ENCODE assay signal across 10 cellular contexts in the genomic region with DNA sequence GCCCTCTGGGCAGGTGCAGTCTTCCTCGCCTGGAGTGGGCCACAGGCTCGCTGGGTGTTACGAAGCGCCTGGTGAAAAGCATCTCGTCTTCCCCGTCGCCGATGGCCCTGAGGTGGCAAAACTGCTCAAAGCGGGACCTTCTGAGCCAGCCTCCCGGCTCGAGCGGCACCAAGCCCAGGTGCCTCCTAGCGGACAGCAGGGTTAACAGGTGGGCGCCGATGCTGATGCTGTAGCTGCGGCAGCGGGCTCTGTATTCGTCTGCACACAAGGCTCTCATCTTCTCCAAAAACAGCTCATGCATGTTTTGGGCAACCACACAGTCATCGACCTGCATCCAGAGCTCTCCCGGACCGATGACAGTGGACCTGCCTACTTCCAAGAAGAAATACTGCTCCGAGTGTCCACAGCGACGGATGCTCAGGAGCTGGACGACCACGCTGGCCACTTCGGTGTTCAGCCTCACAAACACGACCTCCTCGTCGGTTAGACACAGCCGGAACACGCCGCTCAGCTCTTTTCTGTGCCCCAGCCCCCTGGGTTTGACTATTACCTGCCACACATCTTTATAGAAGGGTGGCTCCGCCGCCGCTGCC. TPM values are rescaled to one million over a fixed set of nuclear protein-coding genes. Genes with fewer than 3 reads are reported as not detected.
DNase-seq lines count a peak whose midpoint lies in the region; ATAC-seq and TF ChIP-seq lines count a peak whose summit lies in the region.
"Had no signal": no experiment of that assay in that cellular context is flagged by ENCODE, and none has a peak within 500 bp of the region (broad histone marks: within the 10 kb centered on the region; RNA-seq: fewer than 3 reads in every experiment).

No MANE protein-coding gene starts in this region.

- no peaks in the 10 kb centered on the region for H3F3A ChIP-seq in SK-N-SH (replicated peaks; ENCODE audit: insufficient read depth)

- TF ChIP-seq CTCF in SK-N-SH (IDR thresholded peaks at IDR 0.05) (peak; percentile 7; the same call in 1 of the 2 replicates), suprapubic skin (IDR thresholded peaks at IDR 0.05) (no peak)

- DNase-seq in SK-N-SH (peak; percentile 32), NCI-H526 treated with DMSO at 0.1 percent for 48 hours (lab: John Stamatoyannopoulos, UW) (peak; percentile 13), suprapubic skin (ENCODE audit: low spot score in 2 of 2) (no peak), midbrain (lab: John Stamatoyannopoulos, UW) (no peak), kidney glomerular epithelial cell (lab: John Stamatoyannopoulos, UW) (no peak)
- DNase-seq: activated CD4-positive, alpha-beta T cell treated with anti-CD3 and anti-CD28 coated beads, Interleukin-2, amount 50 U/mL, for 48 hours; BE2C had no signal

- 0 out of 2 replicates have a peak overlapping the region, but pooled peaks have one; percentile 33 for H3K4me2 ChIP-seq in SK-N-SH

- no peak for TF ChIP-seq RAD21 in SK-N-SH (IDR thresholded peaks at IDR 0.05; ENCODE audit: low read length)

- peaks cover 69% of the 10 kb centered on the region for H3K27me3 ChIP-seq in SK-N-SH (ENCODE audit: insufficient read depth)
- H3K27me3 ChIP-seq in suprapubic skin: peaks cover 84% of the 10 kb centered on the region

- H4K20me1 ChIP-seq in SK-N-SH (ENCODE audit: insufficient read depth): peaks cover 4% of the 10 kb centered on the region; the same call in 1 of the 2 replicates

- ATAC-seq in SK-N-SH treated with all-trans-retinoic acid at 6 μM for 48 hours: no peak
- ATAC-seq in HG03521 (IDR thresholded peaks at IDR 0.05; ENCODE audit: unreplicated experiment): no peak

- H3K27ac ChIP-seq in SK-N-SH (ENCODE audit: low read depth in 2 of 2, low read length in 1 of 2): no peak overlapping the region
- no peak overlapping the region for H3K27ac ChIP-seq in suprapubic skin

- H3K36me3 ChIP-seq in SK-N-SH (replicated peaks in 1 of 2; ENCODE audit: control insufficient read depth in 1 of 2, insufficient read depth in 2 of 2, low read length in 1 of 2) (no peaks in the 10 kb centered on the region), suprapubic skin (no peaks in the 10 kb centered on the region)
- H3K36me3 ChIP-seq: BE2C had no signal

- H3K4me3 ChIP-seq in SK-N-SH (ENCODE audit: low read depth in 2 of 2, low read length in 1 of 2) (no peak overlapping the region), iPS-18c (ENCODE audit: insufficient read depth, low read depth, low read length) (peak overlapping the region; percentile 58; the same call in 1 of the 2 replicates), suprapubic skin (peak overlapping the region; percentile 49)

- H3K9ac ChIP-seq in SK-N-SH: no peak overlapping the region

- no peaks in the 10 kb centered on the region; a peak in 1 of 4 replicates for H3K4me1 ChIP-seq in SK-N-SH (ENCODE audit: control insufficient read depth in 1 of 2, insufficient read depth in 2 of 2, low read depth in 1 of 2, low read length in 1 of 2)
- H3K4me1 ChIP-seq in suprapubic skin: peaks cover 16% of the 10 kb centered on the region
- H3K4me1 ChIP-seq: BE2C had no signal

- TF ChIP-seq EP300 in SK-N-SH (IDR thresholded peaks at IDR 0.05; ENCODE audit: borderline replicate concordance in 1 of 2, low read depth in 1 of 2, low read length in 1 of 2) (no peak), suprapubic skin (IDR thresholded peaks at IDR 0.05) (no peak)

- H3K9me3 ChIP-seq in SK-N-SH (no peaks in the 10 kb centered on the region), iPS-18c (ENCODE audit: control insufficient read depth, insufficient read depth, low read length) (peaks cover 8% of the 10 kb centered on the region), suprapubic skin (no peaks in the 10 kb centered on the region)
- H3K9me3 ChIP-seq: BE2C had no signal

- no peaks in the 10 kb centered on the region for H3K9me2 ChIP-seq in SK-N-SH

- WGBS in SK-N-SH (ENCODE audit: low lambda C conversion rate): 10% methylated on average over 2 of the region's 36 CpGs
- 34% methylated on average over 19 of the region's 36 CpGs for whole genome bisulfite sequencing in suprapubic skin

- TF ChIP-seq POLR2A in suprapubic skin (IDR thresholded peaks at IDR 0.05): no peak

- CTCF ChIA-PET in SK-N-SH (lab: Yijun Ruan, JAX): interaction anchor here (1.1 to 1.9 kb wide), 2 partner anchors 9 to 36 kb away, joined by 3 to 5 read pairs; no protein-coding TSS in a partner anchor

- POLR2A ChIA-PET in SK-N-SH (lab: Yijun Ruan, JAX): no interaction called here

- no peaks in the 10 kb centered on the region for H3K79me2 ChIP-seq in SK-N-SH (ENCODE audit: insufficient read depth)

- H2AFZ ChIP-seq in SK-N-SH (ENCODE audit: low read depth): no peak overlapping the region

TF ChIP-seq in SK-N-SH, 30 proteins besides CTCF, POLR2A, EP300 and RAD21:
- TF ChIP-seq SMC3 (IDR thresholded peaks at IDR 0.05; ENCODE audit: low read depth, low read length) (no peak), SIN3A (IDR thresholded peaks at IDR 0.05; ENCODE audit: borderline replicate concordance, low read depth, low read length) (no peak)

TF ChIP-seq in SK-N-SH treated with all-trans-retinoic acid at 6 μM for 48 hours, 23 proteins besides CTCF, POLR2A, EP300 and RAD21 (continues in another document):
- TF ChIP-seq, protein P1, sequence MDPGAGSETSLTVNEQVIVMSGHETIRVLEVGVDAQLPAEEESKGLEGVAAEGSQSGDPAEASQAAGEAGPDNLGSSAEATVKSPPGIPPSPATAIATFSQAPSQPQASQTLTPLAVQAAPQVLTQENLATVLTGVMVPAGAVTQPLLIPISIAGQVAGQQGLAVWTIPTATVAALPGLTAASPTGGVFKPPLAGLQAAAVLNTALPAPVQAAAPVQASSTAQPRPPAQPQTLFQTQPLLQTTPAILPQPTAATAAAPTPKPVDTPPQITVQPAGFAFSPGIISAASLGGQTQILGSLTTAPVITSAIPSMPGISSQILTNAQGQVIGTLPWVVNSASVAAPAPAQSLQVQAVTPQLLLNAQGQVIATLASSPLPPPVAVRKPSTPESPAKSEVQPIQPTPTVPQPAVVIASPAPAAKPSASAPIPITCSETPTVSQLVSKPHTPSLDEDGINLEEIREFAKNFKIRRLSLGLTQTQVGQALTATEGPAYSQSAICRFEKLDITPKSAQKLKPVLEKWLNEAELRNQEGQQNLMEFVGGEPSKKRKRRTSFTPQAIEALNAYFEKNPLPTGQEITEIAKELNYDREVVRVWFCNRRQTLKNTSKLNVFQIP (CRISPR knock-in tag; IDR thresholded peaks at IDR 0.05; ENCODE audit: borderline replicate concordance, low read depth): no peak
- TF ChIP-seq, protein P2, sequence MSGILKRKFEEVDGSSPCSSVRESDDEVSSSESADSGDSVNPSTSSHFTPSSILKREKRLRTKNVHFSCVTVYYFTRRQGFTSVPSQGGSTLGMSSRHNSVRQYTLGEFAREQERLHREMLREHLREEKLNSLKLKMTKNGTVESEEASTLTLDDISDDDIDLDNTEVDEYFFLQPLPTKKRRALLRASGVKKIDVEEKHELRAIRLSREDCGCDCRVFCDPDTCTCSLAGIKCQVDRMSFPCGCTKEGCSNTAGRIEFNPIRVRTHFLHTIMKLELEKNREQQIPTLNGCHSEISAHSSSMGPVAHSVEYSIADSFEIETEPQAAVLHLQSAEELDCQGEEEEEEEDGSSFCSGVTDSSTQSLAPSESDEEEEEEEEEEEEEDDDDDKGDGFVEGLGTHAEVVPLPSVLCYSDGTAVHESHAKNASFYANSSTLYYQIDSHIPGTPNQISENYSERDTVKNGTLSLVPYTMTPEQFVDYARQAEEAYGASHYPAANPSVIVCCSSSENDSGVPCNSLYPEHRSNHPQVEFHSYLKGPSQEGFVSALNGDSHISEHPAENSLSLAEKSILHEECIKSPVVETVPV (CRISPR knock-in tag; IDR thresholded peaks at IDR 0.05): no peak
- TF ChIP-seq ZNF8 (CRISPR knock-in tag; IDR thresholded peaks at IDR 0.05): no peak
- no peak for TF ChIP-seq ESRRG (CRISPR knock-in tag; IDR thresholded peaks at IDR 0.05)
- TF ChIP-seq ISL1 (CRISPR knock-in tag; IDR thresholded peaks at IDR 0.05): no peak
- no peak for TF ChIP-seq ARNTL (CRISPR knock-in tag; IDR thresholded peaks at IDR 0.05; ENCODE audit: borderline replicate concordance, low read depth)
- TF ChIP-seq BACH2 (CRISPR knock-in tag; IDR thresholded peaks at IDR 0.05; ENCODE audit: borderline replicate concordance): no peak
- TF ChIP-seq TCF4 (CRISPR knock-in tag; IDR thresholded peaks at IDR 0.05; ENCODE audit: borderline replicate concordance): no peak
- TF ChIP-seq RARB (CRISPR knock-in tag; IDR thresholded peaks at IDR 0.05): no peak
- TF ChIP-seq CSDC2 (CRISPR knock-in tag; IDR thresholded peaks at IDR 0.05): no peak
- no peak for TF ChIP-seq OSR1 (CRISPR knock-in tag; IDR thresholded peaks at IDR 0.05)
- TF ChIP-seq ZFP30 (CRISPR knock-in tag; IDR thresholded peaks at IDR 0.05): no peak
- TF ChIP-seq SNAI2 (CRISPR knock-in tag; IDR thresholded peaks at IDR 0.05): no peak
- no peak for TF ChIP-seq ZC3H10 (CRISPR knock-in tag; IDR thresholded peaks at IDR 0.05)
- no peak for TF ChIP-seq GLIS3 (CRISPR knock-in tag; IDR thresholded peaks at IDR 0.05)
- TF ChIP-seq PPARA (CRISPR knock-in tag; IDR thresholded peaks at IDR 0.05; ENCODE audit: borderline replicate concordance): no peak
- no peak for TF ChIP-seq TOX (CRISPR knock-in tag; IDR thresholded peaks at IDR 0.05; ENCODE audit: borderline replicate concordance)
- TF ChIP-seq, protein P3, sequence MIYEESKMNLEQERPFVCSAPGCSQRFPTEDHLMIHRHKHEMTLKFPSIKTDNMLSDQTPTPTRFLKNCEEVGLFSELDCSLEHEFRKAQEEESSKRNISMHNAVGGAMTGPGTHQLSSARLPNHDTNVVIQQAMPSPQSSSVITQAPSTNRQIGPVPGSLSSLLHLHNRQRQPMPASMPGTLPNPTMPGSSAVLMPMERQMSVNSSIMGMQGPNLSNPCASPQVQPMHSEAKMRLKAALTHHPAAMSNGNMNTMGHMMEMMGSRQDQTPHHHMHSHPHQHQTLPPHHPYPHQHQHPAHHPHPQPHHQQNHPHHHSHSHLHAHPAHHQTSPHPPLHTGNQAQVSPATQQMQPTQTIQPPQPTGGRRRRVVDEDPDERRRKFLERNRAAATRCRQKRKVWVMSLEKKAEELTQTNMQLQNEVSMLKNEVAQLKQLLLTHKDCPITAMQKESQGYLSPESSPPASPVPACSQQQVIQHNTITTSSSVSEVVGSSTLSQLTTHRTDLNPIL (CRISPR knock-in tag; IDR thresholded peaks at IDR 0.05; ENCODE audit: low read depth): no peak

RNA-seq across cellular contexts. Expression of gene IRS4, which starts 1.2 kb away (rescaled TPM):
- polyA plus RNA-seq in SK-N-SH (2012; rRNA removed): not detected in 2 replicates
- polyA plus RNA-seq in SK-N-SH (2012; cell fraction: cytosol; rRNA removed): not detected in 2 replicates
- not detected in 2 replicates for polyA plus RNA-seq in SK-N-SH (2012; cell fraction: nucleus; rRNA removed)
- 1 to 10 TPM in 2 of 4 donors, under 1 TPM in 2; 0.23 to 2.0 (median 1.3) TPM for total RNA-seq in suprapubic skin

Comparison
In these comparisons a context has a peak if more than half of its experiments do, and no peak if none do; other contexts are left out.
1. DNase-seq: peak in SK-N-SH (single experiment) and NCI-H526 treated with DMSO at 0.1 percent for 48 hours (single experiment); none in suprapubic skin (0 of 2), midbrain (single experiment) and kidney glomerular epithelial cell (single experiment).
2. H3K4me3 ChIP-seq: peak in iPS-18c (single experiment) and suprapubic skin (single experiment); none in SK-N-SH (0 of 2).